In genomic region chr1:48028218-48028804, GRCh38 we compare ENCODE assay signal across 32 cellular contexts. TPM values are rescaled to one million over a fixed set of nuclear protein-coding genes. Genes with fewer than 3 reads are reported as not detected.
"Had no signal": no experiment of that assay in that cellular context is flagged by ENCODE, and none has a peak within 500 bp of the region (broad histone marks: within the 10 kb centered on the region; RNA-seq: fewer than 3 reads in every experiment).

No MANE protein-coding gene starts in this region.

- FAIRE-seq: astrocyte, endometrium, islet of Langerhans, small intestine had no signal

- H3K4me3 ChIP-seq: heart right ventricle, neural progenitor cell, psoas muscle, sigmoid colon, thoracic aorta, upper lobe of left lung, vagina had no signal

- DNase-seq: activated CD4-positive, alpha-beta memory T cell treated with anti-CD3 and anti-CD28 coated beads for 36 hours; activated CD4-positive, alpha-beta T cell treated with anti-CD3 and anti-CD28 coated beads, Interleukin-2, amount 10 ng/mL, durations not matched to agents 24 days and 14 days; activated CD8-positive, alpha-beta memory T cell treated with anti-CD3 and anti-CD28 coated beads, Interleukin-2, amount 50 U/mL, for 4 hours; activated gamma-delta T cell treated with Interleukin-2 at 50 U/mL for 16 hours; activated naive CD4-positive, alpha-beta T cell treated with anti-CD3 and anti-CD28 coated beads, Interleukin-2, amount 50 U/mL, for 16 hours; activated T-cell treated with anti-CD3 and anti-CD28 coated beads, Interleukin-2, amount 50 U/mL, for 1 hour; amniotic stem cell; brain microvascular endothelial cell; dermis blood vessel endothelial cell; effector CD4-positive, alpha-beta T cell; erythroblast; heart right ventricle; left cardiac atrium; naive thymus-derived CD8-positive, alpha-beta T cell; occipital lobe; psoas muscle; sigmoid colon; small intestine; stimulated activated CD4-positive, alpha-beta T cell treated with anti-CD3 and anti-CD28 coated beads, Interleukin-4, amount 100 ng/mL, for 24 hours; upper lobe of left lung had no signal

- H3K36me3 ChIP-seq: brain microvascular endothelial cell, heart right ventricle, neural progenitor cell, sigmoid colon, thoracic aorta, upper lobe of left lung, vagina had no signal

- H3K27ac ChIP-seq: brain microvascular endothelial cell, heart right ventricle, neural progenitor cell, parathyroid adenoma, psoas muscle, sigmoid colon, thoracic aorta, upper lobe of left lung, vagina had no signal

- H3K79me2 ChIP-seq: parathyroid adenoma had no signal

- H3K4me1 ChIP-seq: heart right ventricle, parathyroid adenoma, sigmoid colon, upper lobe of left lung, vagina had no signal

- H3K9ac ChIP-seq: neural progenitor cell, parathyroid adenoma had no signal

- H3K27me3 ChIP-seq: brain microvascular endothelial cell, heart right ventricle, neural progenitor cell, sigmoid colon, upper lobe of left lung, vagina had no signal

- H3K4me2 ChIP-seq: neural progenitor cell had no signal

- ATAC-seq: heart right ventricle; left cardiac atrium; naive thymus-derived CD8-positive, alpha-beta T cell; psoas muscle; stimulated activated effector memory CD8-positive, alpha-beta T cell treated with anti-CD3 and anti-CD28 coated beads, Interleukin-12 subunit alpha, Interleukin-12 subunit beta, amount 100 ng/mL, for 72 hours had no signal

RNA-seq across cellular contexts. Expression of gene TRABD2B, which starts 31.1 kb away (rescaled TPM):
- total RNA-seq: activated CD4-positive, alpha-beta memory T cell treated with anti-CD3 and anti-CD28 coated beads for 36 hours; activated CD4-positive, alpha-beta T cell treated with anti-CD3 and anti-CD28 coated beads, Interleukin-2, amount 10 ng/mL, durations not matched to agents 24 days and 14 days; activated CD8-positive, alpha-beta memory T cell treated with anti-CD3 and anti-CD28 coated beads for 36 hours; dermis blood vessel endothelial cell; fibroblast of villous mesenchyme; naive thymus-derived CD8-positive, alpha-beta T cell; T-helper 1 cell treated with Interleukin-12 subunit alpha and Interleukin-12 subunit beta and Interleukin-4 antibody, amounts not matched to agents 30 ng/mL and 1 ng/mL, for 36 hours had no signal
- polyA plus RNA-seq: fibroblast of lung; naive thymus-derived CD8-positive, alpha-beta T cell had no signal
